Comparison of ENCODE assay signal across 32 cellular contexts in genomic region chr6:129792049-129792448, GRCh38.
"Had no signal": no experiment of that assay in that cellular context is flagged by ENCODE, and none has a peak within 500 bp of the region (broad histone marks: within the 10 kb centered on the region; RNA-seq: fewer than 3 reads in every experiment).

No MANE protein-coding gene starts in this region.

- H3K4me1 ChIP-seq: ascending aorta, body of pancreas, SJSA1 had no signal

- H3K27me3 ChIP-seq: ascending aorta, body of pancreas, MG63, SJSA1 had no signal

- H3K36me3 ChIP-seq: ascending aorta, MG63, SJSA1 had no signal

- H3K27ac Mint-ChIP-seq: activated CD8-positive, alpha-beta T cell treated with anti-CD3 and anti-CD28 coated beads, Interleukin-2, amount 10 ng/mL, durations not matched to agents 7 days and 5 days; activated naive CD4-positive, alpha-beta T cell treated with anti-CD3 and anti-CD28 coated beads, Interleukin-2, amount 50 U/mL, for 24 hours; activated T-helper 1 cell treated with anti-CD3 and anti-CD28 coated beads, Interleukin-12 subunit alpha, Interleukin-12 subunit beta, Interleukin-2, Interleukin-4 antibody, amounts not matched to agents 30 ng/mL and 10 ng/mL and 1 ng/mL, durations not matched to agents 14 hours and 24 hours and 36 hours; T-helper 17 cell; WTC11 had no signal

- H3K27ac ChIP-seq: ascending aorta, body of pancreas, SJSA1 had no signal

- H3K36me3 Mint-ChIP-seq: activated naive CD4-positive, alpha-beta T cell treated with anti-CD3 and anti-CD28 coated beads, Interleukin-2, amount 50 U/mL, for 24 hours; WTC11 had no signal

- ATAC-seq: activated CD8-positive, alpha-beta T cell treated with anti-CD3 and anti-CD28 coated beads, Interleukin-2, amount 10 ng/mL, durations not matched to agents 7 days and 5 days; body of pancreas; PC-3; T-helper 17 cell; WTC11 had no signal

- H3K9me3 Mint-ChIP-seq: activated naive CD4-positive, alpha-beta T cell treated with anti-CD3 and anti-CD28 coated beads, Interleukin-2, amount 50 U/mL, for 24 hours; activated T-helper 1 cell treated with anti-CD3 and anti-CD28 coated beads, Interleukin-12 subunit alpha, Interleukin-12 subunit beta, Interleukin-2, Interleukin-4 antibody, amounts not matched to agents 30 ng/mL and 10 ng/mL and 1 ng/mL, durations not matched to agents 14 hours and 24 hours and 36 hours; central memory CD8-positive, alpha-beta T cell had no signal

- H3K4me3 Mint-ChIP-seq: activated CD8-positive, alpha-beta T cell treated with anti-CD3 and anti-CD28 coated beads, Interleukin-2, amount 10 ng/mL, durations not matched to agents 7 days and 5 days; activated naive CD4-positive, alpha-beta T cell treated with anti-CD3 and anti-CD28 coated beads, Interleukin-2, amount 50 U/mL, for 24 hours; activated T-helper 1 cell treated with anti-CD3 and anti-CD28 coated beads, Interleukin-12 subunit alpha, Interleukin-12 subunit beta, Interleukin-2, Interleukin-4 antibody, amounts not matched to agents 30 ng/mL and 10 ng/mL and 1 ng/mL, durations not matched to agents 14 hours and 24 hours and 36 hours; central memory CD8-positive, alpha-beta T cell; T-helper 17 cell; WTC11 had no signal

- DNase-seq: activated CD4-positive, alpha-beta T cell treated with anti-CD3 and anti-CD28 coated beads for 48 hours; activated CD4-positive, alpha-beta T cell treated with anti-CD3 and anti-CD28 coated beads, Interleukin-2, amount 50 U/mL, for 4 hours; activated CD4-positive, CD25-positive, alpha-beta regulatory T cell treated with anti-CD3 and anti-CD28 coated beads, Interleukin-2, amount 50 U/mL, for 72 hours; activated CD8-positive, alpha-beta memory T cell treated with anti-CD3 and anti-CD28 coated beads, Interleukin-2, amount 50 U/mL, for 48 hours; activated CD8-positive, alpha-beta T cell treated with anti-CD3 and anti-CD28 coated beads, Interleukin-2, amount 10 ng/mL, durations not matched to agents 7 days and 5 days; activated effector memory CD4-positive, alpha-beta T cell treated with Interleukin-2 at 50 U/mL for 16 hours; activated naive CD4-positive, alpha-beta T cell; activated T-cell treated with anti-CD3 and anti-CD28 coated beads, Interleukin-2, amount 50 U/mL, for 1 hour; amniotic stem cell; body of pancreas; MG63; MV-4-11; NCI-H1092 treated with DMSO at 0.1 percent for 48 hours; NCI-H1417 treated with DMSO at 0.1 percent for 48 hours; NCI-H1694; NCI-H2029; NCI-H2107; NCI-H2171 treated with DMSO at 0.1 percent for 48 hours; NCI-H226; NCI-H526; NCI-H774; NK-92 treated with Interleukin-12 subunit alpha and Interleukin-12 subunit beta, amount 100 ng/mL, for 24 hours; PC-3; SHP77; T-helper 17 cell; T-helper 9 cell had no signal

- H3K9me3 ChIP-seq: ascending aorta, body of pancreas, MG63, SJSA1 had no signal

- H3K4me3 ChIP-seq: ascending aorta, body of pancreas, MG63, SJSA1 had no signal

- H3K4me1 Mint-ChIP-seq: central memory CD8-positive, alpha-beta T cell; WTC11 had no signal
